In the genomic region with DNA sequence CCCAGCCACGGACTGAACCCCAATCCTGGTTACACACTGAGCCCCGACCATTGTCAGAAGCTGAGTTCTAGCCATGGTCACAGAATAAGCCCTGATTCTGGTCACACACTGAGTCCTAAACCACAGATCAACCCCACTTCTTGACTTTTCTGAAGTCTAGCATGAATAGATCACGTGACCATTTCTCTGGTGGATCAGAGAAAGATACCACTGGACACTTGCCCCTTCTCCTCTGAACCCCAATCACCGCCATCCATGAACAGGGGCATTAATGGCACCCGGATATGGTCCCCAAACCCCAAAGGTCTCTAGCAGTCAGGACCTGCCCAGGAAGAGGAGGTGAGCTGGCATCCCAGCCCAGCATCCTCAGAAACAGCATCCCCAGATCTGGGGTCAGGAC, we compare ENCODE assay signal across 2 cellular contexts.
A peak's percentile ranks its signal among the peaks of the same experiment; 100 is the strongest.
TF ChIP-seq lines count a peak whose summit lies in the region.

No MANE protein-coding gene starts in this region.

TF ChIP-seq in HepG2, 621 proteins besides CTCF, POLR2A, EP300 and RAD21:
- TF ChIP-seq RAD51 (IDR thresholded peaks at IDR 0.05; ENCODE audit: borderline replicate concordance) (peak; percentile 87), ZFY (CRISPR knock-in tag; IDR thresholded peaks at IDR 0.05) (no peak), MYC (CRISPR knock-in tag; IDR thresholded peaks at IDR 0.05; ENCODE audit: borderline replicate concordance) (no peak), SYNCRIP (IDR thresholded peaks at IDR 0.05; ENCODE audit: insufficient read depth, low read depth, low read length) (no peak), USF2 (IDR thresholded peaks at IDR 0.05; ENCODE audit: low read depth, low read length) (peak; percentile 68), USF2 (CRISPR knock-in tag; IDR thresholded peaks at IDR 0.05; ENCODE audit: borderline replicate concordance) (no peak), ZNF101 (CRISPR knock-in tag; IDR thresholded peaks at IDR 0.05; ENCODE audit: borderline replicate concordance, low read depth) (no peak)
- TF ChIP-seq, protein P1, sequence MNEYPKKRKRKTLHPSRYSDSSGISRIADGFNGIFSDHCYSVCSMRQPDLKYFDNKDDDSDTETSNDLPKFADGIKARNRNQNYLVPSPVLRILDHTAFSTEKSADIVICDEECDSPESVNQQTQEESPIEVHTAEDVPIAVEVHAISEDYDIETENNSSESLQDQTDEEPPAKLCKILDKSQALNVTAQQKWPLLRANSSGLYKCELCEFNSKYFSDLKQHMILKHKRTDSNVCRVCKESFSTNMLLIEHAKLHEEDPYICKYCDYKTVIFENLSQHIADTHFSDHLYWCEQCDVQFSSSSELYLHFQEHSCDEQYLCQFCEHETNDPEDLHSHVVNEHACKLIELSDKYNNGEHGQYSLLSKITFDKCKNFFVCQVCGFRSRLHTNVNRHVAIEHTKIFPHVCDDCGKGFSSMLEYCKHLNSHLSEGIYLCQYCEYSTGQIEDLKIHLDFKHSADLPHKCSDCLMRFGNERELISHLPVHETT (CRISPR knock-in tag; conservative IDR thresholded peaks at IDR 0.05) = no peak

TF ChIP-seq in GM12878, 131 proteins besides CTCF, POLR2A, EP300 and RAD21:
- TF ChIP-seq ESRRA (IDR thresholded peaks at IDR 0.05; ENCODE audit: low read length) (no peak), RAD51 (IDR thresholded peaks at IDR 0.05) (peak; percentile 56; the same call in 1 of the 2 replicates)
